8 cellular contexts compared by ENCODE assay signal in genomic region chr15:73630030-73630429, GRCh38. TPM values are rescaled to one million over a fixed set of nuclear protein-coding genes. Genes with fewer than 3 reads are reported as not detected.
DNase-seq lines count a peak whose midpoint lies in the region; ATAC-seq, FAIRE-seq and TF ChIP-seq lines count a peak whose summit lies in the region.

No MANE protein-coding gene starts in this region.

- H4K8ac ChIP-seq in IMR-90 (ENCODE audit: low read depth in 2 of 2, low read length in 2 of 2): no peak overlapping the region

- H2AFZ ChIP-seq in IMR-90 (replicated peaks; ENCODE audit: low read length, poor library complexity) (no peak overlapping the region), K562 (ENCODE audit: low read depth, low read length) (no peak overlapping the region)

- TF ChIP-seq CTCF in IMR-90 (conservative IDR thresholded peaks at IDR 0.05; ENCODE audit: low read depth, low read length): no peak
- TF ChIP-seq CTCF in K562 (IDR thresholded peaks at IDR 0.05 in 2 of 3, conservative IDR thresholded peaks at IDR 0.05 in 1 of 3; ENCODE audit: insufficient read depth in 2 of 3, low read depth in 1 of 3, low read length in 3 of 3): no peak
- no peak for TF ChIP-seq CTCF in thyroid gland (IDR thresholded peaks at IDR 0.05)

- H4K20me1 ChIP-seq in BLaER1 (peaks cover 77% of the 10 kb centered on the region), IMR-90 (ENCODE audit: insufficient read depth, low read length) (peaks cover 70% of the 10 kb centered on the region), K562 (replicated peaks; ENCODE audit: control insufficient read depth, insufficient read depth, low read length) (peaks cover 8% of the 10 kb centered on the region; the same call in 1 of the 2 replicates)

- H2AK9ac ChIP-seq in IMR-90 (replicated peaks; ENCODE audit: low read depth, low read length, poor library complexity): no peak overlapping the region

- TF ChIP-seq EP300 in K562 (IDR thresholded peaks at IDR 0.05; ENCODE audit: low read length): no peak

- CTCF ChIA-PET in IMR-90 (lab: Yijun Ruan, JAX): interaction anchor here (0.7 kb wide), 1 partner anchor 1103 kb away, joined by 3 read pairs; no protein-coding TSS in a partner anchor
- CTCF ChIA-PET in K562 (lab: Yijun Ruan, JAX; ENCODE audit: low intra/inter-chr PET ratio): no interaction called here

- WGBS in IMR-90 (ENCODE audit: extremely low coverage in 2 of 2, insufficient read length in 1 of 2), 2 experiments: no CpG with 5 or more reads among the region's 2 CpGs
- WGBS in K562 (ENCODE audit: insufficient coverage, low coverage, missing lambda C conversion rate): 11% methylated on average over 2 of the region's 2 CpGs
- WGBS in thyroid gland, 2 donors: 52 to 67% methylated on average over 2 of the region's 2 CpGs

- BruUV-seq in IMR-90 (replicated peaks; lab: Mats Ljungman, UMichigan) (no TSS peak), K562 (replicated peaks; lab: Mats Ljungman, UMichigan) (no TSS peak)

- H3K4me3 ChIP-seq in BLaER1 (no peak overlapping the region), IMR-90 (ENCODE audit: insufficient read depth, low read depth, low read length) (no peak overlapping the region), K562 (no peak overlapping the region), muscle layer of duodenum (ENCODE audit: low read depth in 1 of 2, low read length in 2 of 2) (peak overlapping the region in 1 of 2 donors; percentile 90), thyroid gland (replicated peaks in 1 of 3) (no peak overlapping the region)
- no peak overlapping the region for H3K4me3 ChIP-seq in effector memory CD4-positive, alpha-beta T cell (ENCODE audit: insufficient read depth, low read depth, low read length, poor library complexity, severe bottlenecking)

- H3K79me2 ChIP-seq in K562 (ENCODE audit: control insufficient read depth, insufficient read depth, low read length): peaks cover 76% of the 10 kb centered on the region

- ATAC-seq in IMR-90 (ENCODE audit: low read depth) (no peak), K562 (no peak)

- in situ Hi-C loops in IMR-90 (cut with MboI; ENCODE audit: low sequenced_read_pairs) (loop anchor here (5.0 kb wide), 1 partner anchor 58 kb away; no protein-coding TSS in a partner anchor), K562 (cut with MboI) (no loop called here)

- no peak overlapping the region for H2BK5ac ChIP-seq in IMR-90 (ENCODE audit: low read depth, low read length, poor library complexity, severe bottlenecking)

- peaks cover 7 to 63% of the 10 kb centered on the region in 2 experiments; a peak in 2 of 4 replicates for H3K79me1 ChIP-seq in IMR-90 (ENCODE audit: low read depth in 1 of 2, low read length in 2 of 2)

- H3K27me3 ChIP-seq in BLaER1: no peaks in the 10 kb centered on the region
- H3K27me3 ChIP-seq in IMR-90 (ENCODE audit: control insufficient read depth, insufficient read depth, low read length): no peaks in the 10 kb centered on the region
- H3K27me3 ChIP-seq in K562 (ENCODE audit: control insufficient read depth in 2 of 2, insufficient read depth in 2 of 2, low read length in 2 of 2): no peaks in the 10 kb centered on the region
- no peaks in the 10 kb centered on the region for H3K27me3 ChIP-seq in muscle layer of duodenum (ENCODE audit: low read depth, low read length)
- H3K27me3 ChIP-seq in thyroid gland: no peaks in the 10 kb centered on the region
- no peaks in the 10 kb centered on the region for H3K27me3 ChIP-seq in effector memory CD4-positive, alpha-beta T cell (replicated peaks; ENCODE audit: control insufficient read depth, insufficient read depth, low read length, poor library complexity, severe bottlenecking)

- TF ChIP-seq POLR2A in IMR-90 (IDR thresholded peaks at IDR 0.05; ENCODE audit: low read depth, low read length): no peak
- TF ChIP-seq POLR2A in K562 (conservative IDR thresholded peaks at IDR 0.05): no peak
- TF ChIP-seq POLR2A in thyroid gland (IDR thresholded peaks at IDR 0.05): no peak

- H4K5ac ChIP-seq in IMR-90 (ENCODE audit: low read depth, low read length): no peak overlapping the region

- H3K27ac ChIP-seq in BLaER1 (no peak overlapping the region), IMR-90 (ENCODE audit: insufficient read depth, low read length) (no peak overlapping the region), K562 (ENCODE audit: extremely low read depth, low read depth, low read length) (no peak overlapping the region), muscle layer of duodenum (ENCODE audit: low read length) (peak overlapping the region; percentile 32), thyroid gland (peak overlapping the region in 1 of 3 donors; percentile 6)
- no peak overlapping the region for H3K27ac ChIP-seq in effector memory CD4-positive, alpha-beta T cell (ENCODE audit: insufficient read depth, low read length, poor library complexity, severe bottlenecking)

- H3K4me1 ChIP-seq in BLaER1 (peaks cover 44% of the 10 kb centered on the region), IMR-90 (ENCODE audit: control insufficient read depth, insufficient read depth, low read length) (peaks cover 19% of the 10 kb centered on the region), K562 (replicated peaks in 1 of 2; ENCODE audit: control insufficient read depth in 2 of 2, insufficient read depth in 2 of 2, low read length in 2 of 2) (peaks cover 19 to 25% of the 10 kb centered on the region in 2 experiments), muscle layer of duodenum (ENCODE audit: control insufficient read depth in 1 of 2, insufficient read depth in 2 of 2, low read length in 2 of 2) (peaks cover 23 to 60% of the 10 kb centered on the region in 2 donors), thyroid gland (peaks cover 47 to 49% of the 10 kb centered on the region in 2 donors)
- peaks cover 19% of the 10 kb centered on the region for H3K4me1 ChIP-seq in effector memory CD4-positive, alpha-beta T cell (ENCODE audit: control insufficient read depth, insufficient read depth, low read length, poor library complexity, severe bottlenecking)

- H3K36me3 ChIP-seq in BLaER1 (no peaks in the 10 kb centered on the region), IMR-90 (ENCODE audit: control insufficient read depth, insufficient read depth, low read length) (no peaks in the 10 kb centered on the region), K562 (ENCODE audit: control insufficient read depth, insufficient read depth, low read length) (no peaks in the 10 kb centered on the region), muscle layer of duodenum (ENCODE audit: control insufficient read depth in 1 of 2, insufficient read depth in 2 of 2, low read length in 2 of 2) (peaks cover 0 to 9% of the 10 kb centered on the region in 2 donors), thyroid gland (no peaks in the 10 kb centered on the region)
- no peaks in the 10 kb centered on the region for H3K36me3 ChIP-seq in effector memory CD4-positive, alpha-beta T cell (ENCODE audit: control insufficient read depth, insufficient read depth, low read length)

- H3K4me2 ChIP-seq in BLaER1: peak overlapping the region; percentile 96
- peak overlapping the region; percentile 27; the same call in 1 of the 2 replicates for H3K4me2 ChIP-seq in IMR-90 (ENCODE audit: low read depth, low read length)
- H3K4me2 ChIP-seq in K562 (ENCODE audit: insufficient read depth, low read length): peak overlapping the region; percentile 27; the same call in 1 of the 2 replicates

- no peak for FAIRE-seq in K562 (lab: Jason Lieb, UNC)

- H2AK5ac ChIP-seq in IMR-90 (ENCODE audit: low read depth, low read length): no peak overlapping the region

- no peak overlapping the region for H4K91ac ChIP-seq in IMR-90 (ENCODE audit: insufficient read depth, low read depth, low read length)

- H3K4ac ChIP-seq in IMR-90 (ENCODE audit: low read depth, low read length): no peak overlapping the region

- H3K23ac ChIP-seq in IMR-90 (ENCODE audit: low read depth, low read length): peak overlapping the region; percentile 79

- intact Hi-C loops in IMR-90 (cut with micrococcal nuclease) (no loop called here), K562 (cut with micrococcal nuclease) (no loop called here), thyroid gland (cut with DNase I) (no loop called here)

- H3K9me3 ChIP-seq in BLaER1 (no peaks in the 10 kb centered on the region), IMR-90 (ENCODE audit: control insufficient read depth, insufficient read depth, low read length) (no peaks in the 10 kb centered on the region), K562 (replicated peaks; ENCODE audit: control insufficient read depth, insufficient read depth, low read depth, low read length) (no peaks in the 10 kb centered on the region), muscle layer of duodenum (ENCODE audit: control insufficient read depth in 1 of 2, low read length in 2 of 2) (no peaks in the 10 kb centered on the region), thyroid gland (no peaks in the 10 kb centered on the region)
- no peaks in the 10 kb centered on the region for H3K9me3 ChIP-seq in effector memory CD4-positive, alpha-beta T cell (ENCODE audit: control insufficient read depth, low read length)

- dilution Hi-C loops in IMR-90 (cut with HindIII; ENCODE audit: low sequenced_read_pairs, unreplicated experiment): no loop called here

- TF ChIP-seq RAD21 in IMR-90 (IDR thresholded peaks at IDR 0.05; ENCODE audit: low read length): no peak
- no peak for TF ChIP-seq RAD21 in K562 (CRISPR knock-in tag; conservative IDR thresholded peaks at IDR 0.05 in 1 of 2, IDR thresholded peaks at IDR 0.05 in 1 of 2)

- peak overlapping the region; percentile 49; the same call in 1 of the 2 replicates for H3K14ac ChIP-seq in IMR-90 (replicated peaks; ENCODE audit: low read depth, low read length)

- no peak overlapping the region for H2BK15ac ChIP-seq in IMR-90 (ENCODE audit: low read depth, low read length)

- H3K9ac ChIP-seq in BLaER1: no peak overlapping the region
- H3K9ac ChIP-seq in IMR-90 (ENCODE audit: low read depth, low read length): no peak overlapping the region
- no peak overlapping the region for H3K9ac ChIP-seq in K562 (ENCODE audit: insufficient read depth in 1 of 2, low read depth in 2 of 2, low read length in 2 of 2)

- no peak overlapping the region for H2BK120ac ChIP-seq in IMR-90 (ENCODE audit: low read depth, low read length)

- no peak overlapping the region for H2BK20ac ChIP-seq in IMR-90 (ENCODE audit: low read depth, low read length)

- DNase-seq in IMR-90 (no peak), K562 (ENCODE audit: extremely low read depth in 1 of 4, low spot score in 3 of 4) (peak in 1 of 4 experiments; percentile 12), medulla oblongata (ENCODE audit: extremely low spot score) (no peak), thyroid gland (no peak)
- DNase-seq in activated CD4-positive, alpha-beta T cell treated with anti-CD3 and anti-CD28 coated beads, Interleukin-2, amount 50 U/mL, for 4 hours: no peak
- DNase-seq in effector memory CD4-positive, alpha-beta T cell: no peak

- no peak overlapping the region for H3K56ac ChIP-seq in IMR-90 (ENCODE audit: extremely low read depth, insufficient read depth, low read length)

- H3K9me1 ChIP-seq in IMR-90 (ENCODE audit: insufficient read depth, low read length) (peaks cover 9% of the 10 kb centered on the region), K562 (ENCODE audit: control insufficient read depth, insufficient read depth, low read length) (no peaks in the 10 kb centered on the region)

- no peak overlapping the region for H3K18ac ChIP-seq in IMR-90 (ENCODE audit: low read depth, low read length)

- POLR2A ChIA-PET in IMR-90 (lab: Charles Lee; ENCODE audit: unreplicated experiment): no interaction called here
- POLR2A ChIA-PET in K562 (lab: Yijun Ruan, JAX): interaction anchor here (0.9 to 4.7 kb wide), 8 partner anchors 7 to 67 kb away, joined by 3 to 18 read pairs (median 4); no protein-coding TSS in a partner anchor

RNA-seq across cellular contexts. Expression of gene NPTN, which starts 3.2 kb away (rescaled TPM):
- total RNA-seq in IMR-90 (2012; rRNA removed) (150 and 171 TPM in 2 replicates), K562 (2014; rRNA removed) (19.1 and 19.2 TPM in 2 replicates), K562 (2014; rRNA removed; fragmentation: Illumina TruSeq; extraction: Trizol) (23.2 and 25.5 TPM in 2 replicates), K562 (2015; rRNA removed; fragmentation: Illumina TruSeq; extraction: Trizol) (37.3 and 41.0 TPM in 2 replicates), K562 (2021) (21.2 and 21.6 TPM in 2 replicates), thyroid gland (100 to 1,000 TPM in 3 of 4 donors, 10 to 100 TPM in 1; 86.7 to 134 (median 124) TPM)
- polyA plus RNA-seq in IMR-90 (2012; rRNA removed) (268 and 329 TPM in 2 replicates), K562 (2011; rRNA removed) (21.7 and 34.0 TPM in 2 replicates), K562 (2014; fragmentation: Illumina TruSeq; extraction: Trizol) (47.7 and 48.5 TPM in 2 replicates), K562 (2014; fragmentation: Nextera tagmentation; extraction: Ambion mirVana) (10 to 100 TPM in 1 of 2 experiments, 1 to 10 TPM in 1; 9.6 to 10.1 TPM), K562 (2014; rRNA removed) (17.5 and 23.6 TPM in 2 replicates)
- 181 and 182 TPM in 2 replicates for polyA plus RNA-seq in IMR-90 (2012; cell fraction: cytosol; rRNA removed)
- 77.6 and 177 TPM in 2 replicates for polyA plus RNA-seq in IMR-90 (2012; cell fraction: nucleus; rRNA removed; ENCODE audit: low replicate concordance)
- 75.1 and 77.9 TPM in 2 replicates for total RNA-seq in K562 (2011; cell fraction: chromatin; rRNA removed; ENCODE audit: low replicate concordance)
- 51.0 and 53.4 TPM in 2 replicates for total RNA-seq in K562 (2011; cell fraction: nucleolus; rRNA removed)
- 69.2 and 77.4 TPM in 2 replicates for total RNA-seq in K562 (2011; cell fraction: nucleoplasm; rRNA removed)
- 12.4 and 16.3 TPM in 2 replicates for polyA plus RNA-seq in K562 (2011; cell fraction: cytosol; rRNA removed)
- polyA plus RNA-seq in K562 (2011; cell fraction: nucleus; rRNA removed): 46.3 and 54.5 TPM in 2 replicates
- 26.6 and 42.1 TPM in 2 replicates for polyA plus RNA-seq in K562 (2012)
- 26.9 and 28.7 TPM in 2 replicates for polyA minus RNA-seq in K562 (2011; rRNA and poly(A)+ RNA removed)
- polyA minus RNA-seq in K562 (2011; cell fraction: cytosol; rRNA and poly(A)+ RNA removed): 11.0 and 11.5 TPM in 2 replicates
- 23.7 and 38.7 TPM in 2 replicates for polyA minus RNA-seq in K562 (2011; cell fraction: nucleus; rRNA and poly(A)+ RNA removed)

RNA-seq across cellular contexts. Expression of gene CD276, which starts 54.2 kb away (rescaled TPM):
- total RNA-seq in IMR-90 (2012; rRNA removed): 30.8 and 37.5 TPM in 2 replicates
- 149 and 150 TPM in 2 replicates for polyA plus RNA-seq in IMR-90 (2012; rRNA removed)
- polyA plus RNA-seq in IMR-90 (2012; cell fraction: cytosol; rRNA removed): 58.7 and 100 TPM in 2 replicates
- 95.5 and 121 TPM in 2 replicates for polyA plus RNA-seq in IMR-90 (2012; cell fraction: nucleus; rRNA removed; ENCODE audit: low replicate concordance)
- total RNA-seq in K562 (2011; cell fraction: chromatin; rRNA removed; ENCODE audit: low replicate concordance): 6.8 and 14.8 TPM in 2 replicates
- total RNA-seq in K562 (2011; cell fraction: nucleolus; rRNA removed): 10.3 and 17.2 TPM in 2 replicates
- total RNA-seq in K562 (2011; cell fraction: nucleoplasm; rRNA removed): 10.2 and 18.6 TPM in 2 replicates
- 1.2 and 2.4 TPM in 2 replicates for total RNA-seq in K562 (2014; rRNA removed)
- 0.83 and 0.95 TPM in 2 replicates for total RNA-seq in K562 (2014; rRNA removed; fragmentation: Illumina TruSeq; extraction: Trizol)
- 1.7 and 2.4 TPM in 2 replicates for total RNA-seq in K562 (2015; rRNA removed; fragmentation: Illumina TruSeq; extraction: Trizol)
- total RNA-seq in K562 (2021): 3.6 and 5.1 TPM in 2 replicates
- polyA plus RNA-seq in K562 (2011; rRNA removed): 2.3 and 7.3 TPM in 2 replicates
- polyA plus RNA-seq in K562 (2011; cell fraction: cytosol; rRNA removed): 3.6 and 4.3 TPM in 2 replicates
- 9.5 and 13.6 TPM in 2 replicates for polyA plus RNA-seq in K562 (2011; cell fraction: nucleus; rRNA removed)
- polyA plus RNA-seq in K562 (2012): 4.8 and 11.7 TPM in 2 replicates
- 3.1 and 4.9 TPM in 2 replicates for polyA plus RNA-seq in K562 (2014; fragmentation: Illumina TruSeq; extraction: Trizol)
- polyA plus RNA-seq in K562 (2014; fragmentation: Nextera tagmentation; extraction: Ambion mirVana): under 1 TPM; 0.11 to 0.29 TPM
- 2.1 and 2.3 TPM in 2 replicates for polyA plus RNA-seq in K562 (2014; rRNA removed)
- polyA minus RNA-seq in K562 (2011; rRNA and poly(A)+ RNA removed): 1.5 and 3.7 TPM in 2 replicates
- polyA minus RNA-seq in K562 (2011; cell fraction: cytosol; rRNA and poly(A)+ RNA removed): 4.5 and 7.6 TPM in 2 replicates
- 2.4 and 3.2 TPM in 2 replicates for polyA minus RNA-seq in K562 (2011; cell fraction: nucleus; rRNA and poly(A)+ RNA removed)
- total RNA-seq in thyroid gland: 10 to 100 TPM; 22.6 to 39.5 (median 28.9) TPM

Comparison
In these comparisons a context has a peak if more than half of its experiments do, and no peak if none do; other contexts are left out.
1. H3K4me2 ChIP-seq: peak in every context shown above with its lines; median percentile 96 in BLaER1; 27 in IMR-90; 27 in K562.